In the genomic region with DNA sequence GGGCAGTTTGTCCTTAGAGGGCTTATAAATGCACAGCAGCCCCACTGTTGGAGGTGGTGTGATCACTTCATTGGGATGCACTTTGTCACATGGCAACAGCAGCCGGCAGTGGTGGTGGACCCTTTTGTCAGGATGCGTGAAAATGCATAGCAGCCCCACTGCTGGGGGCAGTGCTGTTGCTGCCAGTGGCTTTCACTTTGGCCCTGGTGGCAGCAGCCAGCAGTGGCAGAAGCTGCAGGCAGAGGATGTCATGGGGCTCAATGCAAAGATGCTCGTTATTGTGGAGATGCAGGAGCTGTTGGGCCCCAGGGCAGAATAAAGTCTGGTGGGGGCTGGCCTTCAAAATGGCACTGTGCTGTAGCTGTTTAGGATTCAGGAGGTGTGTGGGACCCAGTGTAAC, we compare ENCODE assay signal across 1 cellular context.
TF ChIP-seq lines count a peak whose summit lies in the region.

No MANE protein-coding gene starts in this region.

TF ChIP-seq in HepG2, 621 proteins besides CTCF, POLR2A, EP300 and RAD21 (continued from another document):
- TF ChIP-seq, protein P1, sequence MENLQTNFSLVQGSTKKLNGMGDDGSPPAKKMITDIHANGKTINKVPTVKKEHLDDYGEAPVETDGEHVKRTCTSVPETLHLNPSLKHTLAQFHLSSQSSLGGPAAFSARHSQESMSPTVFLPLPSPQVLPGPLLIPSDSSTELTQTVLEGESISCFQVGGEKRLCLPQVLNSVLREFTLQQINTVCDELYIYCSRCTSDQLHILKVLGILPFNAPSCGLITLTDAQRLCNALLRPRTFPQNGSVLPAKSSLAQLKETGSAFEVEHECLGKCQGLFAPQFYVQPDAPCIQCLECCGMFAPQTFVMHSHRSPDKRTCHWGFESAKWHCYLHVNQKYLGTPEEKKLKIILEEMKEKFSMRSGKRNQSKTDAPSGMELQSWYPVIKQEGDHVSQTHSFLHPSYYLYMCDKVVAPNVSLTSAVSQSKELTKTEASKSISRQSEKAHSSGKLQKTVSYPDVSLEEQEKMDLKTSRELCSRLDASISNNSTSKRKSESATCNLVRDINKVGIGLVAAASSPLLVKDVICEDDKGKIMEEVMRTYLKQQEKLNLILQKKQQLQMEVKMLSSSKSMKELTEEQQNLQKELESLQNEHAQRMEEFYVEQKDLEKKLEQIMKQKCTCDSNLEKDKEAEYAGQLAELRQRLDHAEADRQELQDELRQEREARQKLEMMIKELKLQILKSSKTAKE (CRISPR knock-in tag; IDR thresholded peaks at IDR 0.05; ENCODE audit: borderline replicate concordance), result no peak
- TF ChIP-seq AGO2 (optimal IDR thresholded peaks at IDR 0.05; ENCODE audit: low read depth, low read length) (no peak), MIER3 (CRISPR knock-in tag; IDR thresholded peaks at IDR 0.05; ENCODE audit: borderline replicate concordance) (no peak)
TF ChIP-seq in HepG2: peak in this region for 0.
